Comparison of ENCODE assay signal across 1 cellular context in genomic region chr1:16612332-16613172, GRCh38.
A peak's percentile ranks its signal among the peaks of the same experiment; 100 is the strongest.
TF ChIP-seq lines count a peak whose summit lies in the region.

No MANE protein-coding gene starts in this region.

TF ChIP-seq in HepG2, 621 proteins besides CTCF, POLR2A, EP300 and RAD21 (continued from another document and continues in another):
- peak; percentile 15; the same call in 1 of the 2 replicates for TF ChIP-seq HIC2 (CRISPR knock-in tag; IDR thresholded peaks at IDR 0.05; ENCODE audit: low read depth)
- no peak for TF ChIP-seq KLF11 (CRISPR knock-in tag; IDR thresholded peaks at IDR 0.05)
- peak; percentile 66 for TF ChIP-seq ZNF800 (CRISPR knock-in tag; IDR thresholded peaks at IDR 0.05)
- 0 out of 2 replicates have a peak, but pooled peaks have one; percentile 3 for TF ChIP-seq AKAP8 (CRISPR knock-in tag; IDR thresholded peaks at IDR 0.05)
- 0 out of 2 replicates have a peak, but pooled peaks have one; percentile 80 for TF ChIP-seq ZNF550 (CRISPR knock-in tag; IDR thresholded peaks at IDR 0.05; ENCODE audit: borderline replicate concordance)
- peak; percentile 45; the same call in 1 of the 2 replicates for TF ChIP-seq ZNF292 (CRISPR knock-in tag; IDR thresholded peaks at IDR 0.05; ENCODE audit: borderline replicate concordance, low read depth)
- 0 out of 2 replicates have a peak, but pooled peaks have one; percentile 78 for TF ChIP-seq CHCHD3 (CRISPR knock-in tag; IDR thresholded peaks at IDR 0.05)
- peak; percentile 82; the same call in 1 of the 2 replicates for TF ChIP-seq ZSCAN12 (CRISPR knock-in tag; IDR thresholded peaks at IDR 0.05)
- 0 out of 2 replicates have a peak, but pooled peaks have one; percentile 53 for TF ChIP-seq ZNF136 (CRISPR knock-in tag; IDR thresholded peaks at IDR 0.05; ENCODE audit: low read depth)
- peak; percentile 12; the same call in 1 of the 2 replicates for TF ChIP-seq ZNF629 (CRISPR knock-in tag; conservative IDR thresholded peaks at IDR 0.05)
- TF ChIP-seq ZNF121 (CRISPR knock-in tag; IDR thresholded peaks at IDR 0.05): no peak
- TF ChIP-seq SMAD9 (CRISPR knock-in tag; IDR thresholded peaks at IDR 0.05): 0 out of 2 replicates have a peak, but pooled peaks have one; percentile 63
- 0 out of 2 replicates have a peak, but pooled peaks have one; percentile 38 for TF ChIP-seq ZNF264 (CRISPR knock-in tag; IDR thresholded peaks at IDR 0.05)
- no peak for TF ChIP-seq DPF2 (CRISPR knock-in tag; IDR thresholded peaks at IDR 0.05; ENCODE audit: borderline replicate concordance, low read depth)
- TF ChIP-seq ZNF318 (CRISPR knock-in tag; IDR thresholded peaks at IDR 0.05): 0 out of 2 replicates have a peak, but pooled peaks have one; percentile 15
- TF ChIP-seq EED (CRISPR knock-in tag; IDR thresholded peaks at IDR 0.05): peak; percentile 99; the same call in 1 of the 2 replicates
- TF ChIP-seq ZNF580 (CRISPR knock-in tag; IDR thresholded peaks at IDR 0.05; ENCODE audit: borderline replicate concordance, low read depth): no peak; the same call in 1 of the 2 replicates
- TF ChIP-seq FOSL2 (CRISPR knock-in tag; IDR thresholded peaks at IDR 0.05): no peak
- peak; percentile 79; the same call in 1 of the 2 replicates for TF ChIP-seq HNRNPL (IDR thresholded peaks at IDR 0.05; ENCODE audit: low read depth, low read length)
- TF ChIP-seq MBD4 (IDR thresholded peaks at IDR 0.05; ENCODE audit: borderline replicate concordance, low read length): no peak
- TF ChIP-seq CC2D1A (CRISPR knock-in tag; IDR thresholded peaks at IDR 0.05): 0 out of 2 replicates have a peak, but pooled peaks have one; percentile 17
- peak; percentile 67; the same call in 1 of the 2 replicates for TF ChIP-seq ZSCAN20 (CRISPR knock-in tag; IDR thresholded peaks at IDR 0.05; ENCODE audit: borderline replicate concordance)
- peak; percentile 15; the same call in 1 of the 2 replicates for TF ChIP-seq MAZ (IDR thresholded peaks at IDR 0.05; ENCODE audit: borderline replicate concordance, low read depth, low read length)
- no peak; the same call in 1 of the 2 replicates for TF ChIP-seq MAZ (CRISPR knock-in tag; IDR thresholded peaks at IDR 0.05; ENCODE audit: low read depth)
- peak; percentile 55; the same call in 1 of the 2 replicates for TF ChIP-seq ETS1 (CRISPR knock-in tag; IDR thresholded peaks at IDR 0.05)
- 0 out of 2 replicates have a peak, but pooled peaks have one; percentile 17 for TF ChIP-seq RFX5 (IDR thresholded peaks at IDR 0.05; ENCODE audit: low read depth, low read length)
- TF ChIP-seq ZFP37 (CRISPR knock-in tag; IDR thresholded peaks at IDR 0.05; ENCODE audit: borderline replicate concordance): peak; percentile 47; the same call in 1 of the 2 replicates
- no peak for TF ChIP-seq PAWR (CRISPR knock-in tag; IDR thresholded peaks at IDR 0.05; ENCODE audit: borderline replicate concordance)
- TF ChIP-seq MIER3 (CRISPR knock-in tag; IDR thresholded peaks at IDR 0.05; ENCODE audit: borderline replicate concordance): 0 out of 2 replicates have a peak, but pooled peaks have one; percentile 26
- TF ChIP-seq ZNF101 (CRISPR knock-in tag; IDR thresholded peaks at IDR 0.05; ENCODE audit: borderline replicate concordance, low read depth): 0 out of 2 replicates have a peak, but pooled peaks have one; percentile 20
- 0 out of 2 replicates have a peak, but pooled peaks have one; percentile 66 for TF ChIP-seq ZBTB26 (CRISPR knock-in tag; IDR thresholded peaks at IDR 0.05; ENCODE audit: borderline replicate concordance)
- TF ChIP-seq ZFAT (CRISPR knock-in tag; conservative IDR thresholded peaks at IDR 0.05): 0 out of 2 replicates have a peak, but pooled peaks have one; percentile 76
- TF ChIP-seq ZNF274 (CRISPR knock-in tag; IDR thresholded peaks at IDR 0.05): peak; percentile 69; the same call in 1 of the 2 replicates
- TF ChIP-seq ZBTB10 (CRISPR knock-in tag; IDR thresholded peaks at IDR 0.05; ENCODE audit: borderline replicate concordance): 0 out of 2 replicates have a peak, but pooled peaks have one; percentile 15
- TF ChIP-seq PTBP1 (IDR thresholded peaks at IDR 0.05; ENCODE audit: low read depth, low read length, poor library complexity, severe bottlenecking): peak; percentile 64
- peak; percentile 64; the same call in 1 of the 2 replicates for TF ChIP-seq THAP7 (CRISPR knock-in tag; IDR thresholded peaks at IDR 0.05)
- TF ChIP-seq ZSCAN9 (CRISPR knock-in tag; IDR thresholded peaks at IDR 0.05; ENCODE audit: borderline replicate concordance): no peak
- TF ChIP-seq YEATS4 (CRISPR knock-in tag; IDR thresholded peaks at IDR 0.05; ENCODE audit: borderline replicate concordance): 0 out of 2 replicates have a peak, but pooled peaks have one; percentile 45
